In genomic region chr18:80244956-80245730, GRCh38 we compare ENCODE assay signal across 14 cellular contexts. TPM values are rescaled to one million over a fixed set of nuclear protein-coding genes. Genes with fewer than 3 reads are reported as not detected.
DNase-seq lines count a peak whose midpoint lies in the region; ATAC-seq, FAIRE-seq and TF ChIP-seq lines count a peak whose summit lies in the region.
"Had no signal": no experiment of that assay in that cellular context is flagged by ENCODE, and none has a peak within 500 bp of the region (broad histone marks: within the 10 kb centered on the region; RNA-seq: fewer than 3 reads in every experiment).

No MANE protein-coding gene starts in this region.

- H3K27me3 Mint-ChIP-seq in brain (peaks cover 6% of the 10 kb centered on the region), naive B cell (peaks cover 38 to 65% (median 59%) of the 10 kb centered on the region in 3 donors)

- peak overlapping the region; percentile 66 to 95 (median 92) for H3K27ac Mint-ChIP-seq in brain
- no peak overlapping the region for H3K27ac Mint-ChIP-seq in naive B cell

- peak overlapping the region; percentile 87 to 90 (median 90) for H3K4me3 Mint-ChIP-seq in brain
- H3K4me3 Mint-ChIP-seq in naive B cell, result peak overlapping the region in 7 of 8 donors; percentile 65 to 83 (median 71)

- H3K4me3 ChIP-seq in left ventricle myocardium inferior, result peak overlapping the region; percentile 87
- peak overlapping the region in 1 of 12 donors; percentile 91 for H3K4me3 ChIP-seq in heart left ventricle

- H3K9me3 ChIP-seq in left ventricle myocardium inferior (replicated peaks), result no peaks in the 10 kb centered on the region
- H3K9me3 ChIP-seq in heart left ventricle, result no peaks in the 10 kb centered on the region
- H3K9me3 ChIP-seq: BE2C, spleen had no signal

- H3K9me3 Mint-ChIP-seq in brain, result peaks cover 0 to 3% (median 0%) of the 10 kb centered on the region in 5 experiments
- peaks cover 0 to 4% (median 0%) of the 10 kb centered on the region in 7 donors for H3K9me3 Mint-ChIP-seq in naive B cell

- 81 to 86% (median 84%) methylated on average over 9 to 10 of the region's 10 CpGs for WGBS in heart left ventricle, 4 donors

- DNase-seq in left ventricle myocardium inferior (no peak), heart left ventricle (no peak), naive B cell (no peak), urothelium cell line (ENCODE audit: low spot score) (no peak), GM19240 (ENCODE audit: insufficient read length, low spot score) (no peak), mucosa of gallbladder (ENCODE audit: low spot score) (no peak)
- DNase-seq: activated CD4-positive, CD25-positive, alpha-beta regulatory T cell; activated effector memory CD4-positive, alpha-beta T cell treated with Interleukin-2 at 50 U/mL for 16 hours; BE2C; NCI-H1048; NCI-H446; spleen had no signal

- ATAC-seq in heart left ventricle, result no peak
- ATAC-seq in naive B cell (ENCODE audit: low read depth in 2 of 2), result no peak
- no peak for ATAC-seq in HG02884 (IDR thresholded peaks at IDR 0.05; ENCODE audit: unreplicated experiment)

- H3K4me1 ChIP-seq in left ventricle myocardium inferior, result peaks cover 20% of the 10 kb centered on the region
- peaks cover 0 to 20% (median 5%) of the 10 kb centered on the region in 12 donors for H3K4me1 ChIP-seq in heart left ventricle
- H3K4me1 ChIP-seq: BE2C had no signal

- peak; percentile 92 for FAIRE-seq in urothelium cell line (lab: Jason Lieb, UNC)

- H3K27me3 ChIP-seq in left ventricle myocardium inferior (ENCODE audit: low read depth) (peaks cover 21% of the 10 kb centered on the region), heart left ventricle (peaks cover 0 to 15% (median 0%) of the 10 kb centered on the region in 9 donors)
- H3K27me3 ChIP-seq: BE2C had no signal

- intact Hi-C loops in left ventricle myocardium inferior (cut with micrococcal nuclease), result no loop called here
- intact Hi-C loops in heart left ventricle (cut with DNase I), result no loop called here

- no peak for TF ChIP-seq POLR2A in heart left ventricle (IDR thresholded peaks at IDR 0.05)

- H3K4me1 Mint-ChIP-seq in brain (peaks cover 57% of the 10 kb centered on the region), naive B cell (peaks cover 0 to 10% (median 0%) of the 10 kb centered on the region in 3 donors)

- TF ChIP-seq CTCF in left ventricle myocardium inferior (IDR thresholded peaks at IDR 0.05; ENCODE audit: borderline replicate concordance), result no peak
- no peak for TF ChIP-seq CTCF in heart left ventricle (IDR thresholded peaks at IDR 0.05)
- TF ChIP-seq CTCF in brain (conservative IDR thresholded peaks at IDR 0.05), result no peak

- H3K36me3 Mint-ChIP-seq in brain (peaks cover 10% of the 10 kb centered on the region), naive B cell (no peaks in the 10 kb centered on the region)

- no peaks in the 10 kb centered on the region for H3K36me3 ChIP-seq in left ventricle myocardium inferior
- H3K36me3 ChIP-seq in heart left ventricle, result no peaks in the 10 kb centered on the region
- H3K36me3 ChIP-seq: BE2C, spleen had no signal

- no peak overlapping the region for H3K27ac ChIP-seq in left ventricle myocardium inferior (replicated peaks)
- H3K27ac ChIP-seq in heart left ventricle, result no peak overlapping the region

RNA-seq across cellular contexts. Expression of gene PARD6G, which starts 2.2 kb away (rescaled TPM):
- 2.0 TPM for total RNA-seq in left ventricle myocardium inferior
- 1 to 10 TPM; 1.3 to 4.2 (median 2.2) TPM for total RNA-seq in heart left ventricle
- polyA plus RNA-seq in heart left ventricle, result 1 to 10 TPM in 1 of 2 donors, under 1 TPM in 1; 0.69 to 3.0 TPM
- 7.0 TPM for polyA plus RNA-seq in brain (ENCODE audit: insufficient read depth, low read depth, low replicate concordance)
- not detected for polyA plus RNA-seq in naive B cell (ENCODE audit: low read depth in 6 of 6)
- total RNA-seq in mucosa of gallbladder, result 4.1 TPM

Comparison
In these comparisons a context has a peak if more than half of its experiments do, and no peak if none do; other contexts are left out.
1. H3K27ac Mint-ChIP-seq: peak in brain (5 of 5); none in naive B cell (0 of 6).